8 cellular contexts compared by ENCODE assay signal in the genomic region with DNA sequence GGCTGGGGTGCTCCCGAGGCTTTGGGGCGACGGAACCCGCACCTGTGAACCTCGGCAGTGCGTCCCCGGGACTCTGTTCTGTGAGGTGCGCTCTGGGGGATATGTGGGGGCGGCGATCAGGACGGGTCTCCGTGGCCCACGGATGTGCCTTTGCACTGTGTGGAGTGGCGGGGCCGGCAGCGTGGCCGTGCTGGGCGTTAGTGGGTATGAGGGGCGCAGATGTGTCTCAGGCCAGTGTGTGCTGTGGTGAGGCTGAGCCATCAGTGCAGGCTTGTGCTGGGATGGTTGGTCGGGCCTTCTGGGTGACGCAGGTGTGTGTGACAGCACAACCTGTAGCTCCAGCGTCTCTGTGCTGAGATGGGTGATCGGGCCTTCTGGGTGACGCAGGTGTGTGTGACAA. TPM values are rescaled to one million over a fixed set of nuclear protein-coding genes. Genes with fewer than 3 reads are reported as not detected.
DNase-seq lines count a peak whose midpoint lies in the region; ATAC-seq and TF ChIP-seq lines count a peak whose summit lies in the region.

No MANE protein-coding gene starts in this region.

- H2AFZ ChIP-seq in SU-DHL-6 (ENCODE audit: low read depth, low read length, severe bottlenecking): peak overlapping the region; percentile 25
- peak overlapping the region; percentile 29 for H2AFZ ChIP-seq in fibroblast of lung (ENCODE audit: low read length)

- H3K9me3 ChIP-seq in SU-DHL-6 (ENCODE audit: insufficient read depth, low read length) (no peaks in the 10 kb centered on the region; the same call in 1 of the 2 replicates), fibroblast of lung (ENCODE audit: control insufficient read depth, insufficient read depth, low read depth, low read length) (no peaks in the 10 kb centered on the region)

- 0 out of 2 replicates have a peak overlapping the region, but pooled peaks have one; percentile 16 for H3K27ac ChIP-seq in SU-DHL-6 (ENCODE audit: low read depth, low read length)
- H3K27ac ChIP-seq in fibroblast of lung (ENCODE audit: insufficient read depth, low read length): peak overlapping the region; percentile 92

- H3K36me3 ChIP-seq in SU-DHL-6 (ENCODE audit: low read length) (no peaks in the 10 kb centered on the region), fibroblast of lung (ENCODE audit: control insufficient read depth, insufficient read depth, low read length) (no peaks in the 10 kb centered on the region)

- H3K4me2 ChIP-seq in SU-DHL-6 (ENCODE audit: low read depth, low read length, poor library complexity, severe bottlenecking) (peak overlapping the region; percentile 58), fibroblast of lung (ENCODE audit: extremely low read depth, insufficient read depth, low read length) (peak overlapping the region; percentile 80)

- H3K9me2 ChIP-seq in SU-DHL-6 (replicated peaks; ENCODE audit: insufficient read depth, low read length): no peaks in the 10 kb centered on the region

- H3K79me2 ChIP-seq in SU-DHL-6 (ENCODE audit: insufficient read depth, low read length) (peaks cover 18% of the 10 kb centered on the region), fibroblast of lung (ENCODE audit: control insufficient read depth, insufficient read depth, low read length) (peaks cover 3% of the 10 kb centered on the region)

- H3F3A ChIP-seq in SU-DHL-6 (ENCODE audit: insufficient read depth): peaks cover 9% of the 10 kb centered on the region; the same call in 1 of the 2 replicates

- H3K9ac ChIP-seq in SU-DHL-6 (ENCODE audit: low read length) (peak overlapping the region; percentile 56), fibroblast of lung (ENCODE audit: insufficient read depth, low read length) (peak overlapping the region; percentile 83)

- H4K20me1 ChIP-seq in SU-DHL-6 (ENCODE audit: low read depth, low read length) (no peaks in the 10 kb centered on the region), fibroblast of lung (ENCODE audit: control insufficient read depth, extremely low read depth, insufficient read depth, low read length) (no peaks in the 10 kb centered on the region)

- peak overlapping the region; percentile 60 for H3K4me3 ChIP-seq in SU-DHL-6 (ENCODE audit: insufficient read depth, low read length, poor library complexity, severe bottlenecking)
- peak overlapping the region; percentile 52 to 75 (median 64) for H3K4me3 ChIP-seq in fibroblast of lung (replicated peaks in 1 of 4; ENCODE audit: control extremely low read depth in 1 of 4, insufficient read depth in 1 of 4, low read depth in 3 of 4, low read length in 4 of 4)

- H3K27me3 ChIP-seq in SU-DHL-6 (ENCODE audit: low read length) (no peaks in the 10 kb centered on the region), fibroblast of lung (ENCODE audit: control insufficient read depth, insufficient read depth, low read length) (no peaks in the 10 kb centered on the region)

- H3K4me1 ChIP-seq in fibroblast of lung (ENCODE audit: control insufficient read depth, extremely low read depth, insufficient read depth, low read length): no peaks in the 10 kb centered on the region

- intact Hi-C loops in sciatic nerve (cut with DNase I): no loop called here

- peak; percentile 8 for ATAC-seq in GM18498 (IDR thresholded peaks at IDR 0.05; ENCODE audit: unreplicated experiment)
- ATAC-seq in sciatic nerve: peak; percentile 49
- ATAC-seq in HG02642 (IDR thresholded peaks at IDR 0.05; ENCODE audit: poor library complexity, unreplicated experiment): no peak
- ATAC-seq in GM19452 (IDR thresholded peaks at IDR 0.05; ENCODE audit: unreplicated experiment): no peak
- no peak for ATAC-seq in GM21723 (IDR thresholded peaks at IDR 0.05; ENCODE audit: unreplicated experiment)

- TF ChIP-seq CTCF in SU-DHL-6 (IDR thresholded peaks at IDR 0.05; ENCODE audit: insufficient read depth, low read length, poor library complexity, severe bottlenecking): no peak
- no peak for TF ChIP-seq CTCF in fibroblast of lung (conservative IDR thresholded peaks at IDR 0.05 in 1 of 2, IDR thresholded peaks at IDR 0.05 in 1 of 2; ENCODE audit: low read depth in 1 of 2, low read length in 2 of 2)

- DNase-seq in fibroblast of lung (ENCODE audit: low read depth in 2 of 2) (no peak), sciatic nerve (ENCODE audit: low spot score) (no peak), ecto neural progenitor cell (ENCODE audit: low spot score) (no peak)

RNA-seq across cellular contexts. Expression of a gene that starts 16.9 kb away (rescaled TPM):
- total RNA-seq in fibroblast of lung: 9.0 and 16.2 TPM in 2 replicates
- polyA plus RNA-seq in fibroblast of lung: 4.7 and 4.8 TPM in 2 replicates
- polyA plus RNA-seq in fibroblast of lung (2012): 4.5 and 5.4 TPM in 2 replicates
- polyA minus RNA-seq in fibroblast of lung (ENCODE audit: low replicate concordance): 3.5 and 3.8 TPM in 2 replicates
- 39.8 TPM for total RNA-seq in sciatic nerve

Comparison
In these comparisons a context has a peak if more than half of its experiments do, and no peak if none do; other contexts are left out.
1. ATAC-seq: peak in GM18498 (single experiment) and sciatic nerve (single experiment); none in HG02642 (single experiment), GM19452 (single experiment) and GM21723 (single experiment).